In genomic region chr12:81573228-81573627, GRCh38 we compare ENCODE assay signal across 1 cellular context.
TF ChIP-seq lines count a peak whose summit lies in the region.

No MANE protein-coding gene starts in this region.

TF ChIP-seq in IMR-90, 13 proteins besides CTCF, POLR2A, EP300 and RAD21:
- TF ChIP-seq BHLHE40 (IDR thresholded peaks at IDR 0.05; ENCODE audit: low read depth, low read length) (no peak), MAFK (IDR thresholded peaks at IDR 0.05; ENCODE audit: low read depth, low read length) (no peak), RCOR1 (IDR thresholded peaks at IDR 0.05; ENCODE audit: insufficient replicate concordance, low read length) (no peak), SMC3 (IDR thresholded peaks at IDR 0.05; ENCODE audit: low read depth, low read length) (no peak), NFE2L2 (IDR thresholded peaks at IDR 0.05; ENCODE audit: low read depth, low read length) (no peak), RFX5 (IDR thresholded peaks at IDR 0.05; ENCODE audit: low read depth, low read length) (no peak), FOS (IDR thresholded peaks at IDR 0.05; ENCODE audit: low read depth, low read length) (no peak), ELK1 (IDR thresholded peaks at IDR 0.05; ENCODE audit: borderline replicate concordance, low read depth, low read length) (no peak), CEBPB (IDR thresholded peaks at IDR 0.05; ENCODE audit: low read depth, low read length) (no peak)
